Comparison of ENCODE assay signal across 1 cellular context in the genomic region with DNA sequence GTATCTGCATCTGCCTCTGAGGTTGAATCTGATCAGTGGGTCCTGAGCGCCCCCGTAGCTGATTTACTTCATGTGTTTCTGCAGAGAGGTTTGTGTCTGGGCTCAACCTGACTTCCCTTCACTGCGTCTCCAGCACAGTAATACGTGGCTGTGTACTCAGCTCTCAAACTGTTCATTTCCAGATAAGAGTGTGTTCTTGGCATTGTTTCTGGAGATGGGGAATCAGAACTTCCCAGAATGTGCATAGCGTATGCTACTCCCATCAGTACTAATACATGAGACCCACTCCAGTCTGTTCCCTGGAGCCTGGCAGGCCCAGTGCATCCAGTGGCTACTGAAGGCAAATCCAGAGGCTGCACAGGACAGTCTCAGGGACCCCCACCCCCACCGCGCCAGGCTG.
TF ChIP-seq lines count a peak whose summit lies in the region.

No MANE protein-coding gene starts in this region.

TF ChIP-seq in GM12878, 131 proteins besides CTCF, POLR2A, EP300 and RAD21 (continued from another document):
- no peak for TF ChIP-seq MYC (IDR thresholded peaks at IDR 0.05; ENCODE audit: insufficient read depth, insufficient read length, insufficient replicate concordance, low read length, severe bottlenecking)
- TF ChIP-seq, protein P1, sequence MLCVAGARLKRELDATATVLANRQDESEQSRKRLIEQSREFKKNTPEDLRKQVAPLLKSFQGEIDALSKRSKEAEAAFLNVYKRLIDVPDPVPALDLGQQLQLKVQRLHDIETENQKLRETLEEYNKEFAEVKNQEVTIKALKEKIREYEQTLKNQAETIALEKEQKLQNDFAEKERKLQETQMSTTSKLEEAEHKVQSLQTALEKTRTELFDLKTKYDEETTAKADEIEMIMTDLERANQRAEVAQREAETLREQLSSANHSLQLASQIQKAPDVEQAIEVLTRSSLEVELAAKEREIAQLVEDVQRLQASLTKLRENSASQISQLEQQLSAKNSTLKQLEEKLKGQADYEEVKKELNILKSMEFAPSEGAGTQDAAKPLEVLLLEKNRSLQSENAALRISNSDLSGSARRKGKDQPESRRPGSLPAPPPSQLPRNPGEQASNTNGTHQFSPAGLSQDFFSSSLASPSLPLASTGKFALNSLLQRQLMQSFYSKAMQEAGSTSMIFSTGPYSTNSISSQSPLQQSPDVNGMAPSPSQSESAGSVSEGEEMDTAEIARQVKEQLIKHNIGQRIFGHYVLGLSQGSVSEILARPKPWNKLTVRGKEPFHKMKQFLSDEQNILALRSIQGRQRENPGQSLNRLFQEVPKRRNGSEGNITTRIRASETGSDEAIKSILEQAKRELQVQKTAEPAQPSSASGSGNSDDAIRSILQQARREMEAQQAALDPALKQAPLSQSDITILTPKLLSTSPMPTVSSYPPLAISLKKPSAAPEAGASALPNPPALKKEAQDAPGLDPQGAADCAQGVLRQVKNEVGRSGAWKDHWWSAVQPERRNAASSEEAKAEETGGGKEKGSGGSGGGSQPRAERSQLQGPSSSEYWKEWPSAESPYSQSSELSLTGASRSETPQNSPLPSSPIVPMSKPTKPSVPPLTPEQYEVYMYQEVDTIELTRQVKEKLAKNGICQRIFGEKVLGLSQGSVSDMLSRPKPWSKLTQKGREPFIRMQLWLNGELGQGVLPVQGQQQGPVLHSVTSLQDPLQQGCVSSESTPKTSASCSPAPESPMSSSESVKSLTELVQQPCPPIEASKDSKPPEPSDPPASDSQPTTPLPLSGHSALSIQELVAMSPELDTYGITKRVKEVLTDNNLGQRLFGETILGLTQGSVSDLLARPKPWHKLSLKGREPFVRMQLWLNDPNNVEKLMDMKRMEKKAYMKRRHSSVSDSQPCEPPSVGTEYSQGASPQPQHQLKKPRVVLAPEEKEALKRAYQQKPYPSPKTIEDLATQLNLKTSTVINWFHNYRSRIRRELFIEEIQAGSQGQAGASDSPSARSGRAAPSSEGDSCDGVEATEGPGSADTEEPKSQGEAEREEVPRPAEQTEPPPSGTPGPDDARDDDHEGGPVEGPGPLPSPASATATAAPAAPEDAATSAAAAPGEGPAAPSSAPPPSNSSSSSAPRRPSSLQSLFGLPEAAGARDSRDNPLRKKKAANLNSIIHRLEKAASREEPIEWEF (IDR thresholded peaks at IDR 0.05; ENCODE audit: insufficient replicate concordance, low read depth, low read length) = no peak
- no peak for TF ChIP-seq FOXK2 (IDR thresholded peaks at IDR 0.05)
- no peak for TF ChIP-seq BMI1 (IDR thresholded peaks at IDR 0.05; ENCODE audit: borderline replicate concordance)
- TF ChIP-seq, protein P2, sequence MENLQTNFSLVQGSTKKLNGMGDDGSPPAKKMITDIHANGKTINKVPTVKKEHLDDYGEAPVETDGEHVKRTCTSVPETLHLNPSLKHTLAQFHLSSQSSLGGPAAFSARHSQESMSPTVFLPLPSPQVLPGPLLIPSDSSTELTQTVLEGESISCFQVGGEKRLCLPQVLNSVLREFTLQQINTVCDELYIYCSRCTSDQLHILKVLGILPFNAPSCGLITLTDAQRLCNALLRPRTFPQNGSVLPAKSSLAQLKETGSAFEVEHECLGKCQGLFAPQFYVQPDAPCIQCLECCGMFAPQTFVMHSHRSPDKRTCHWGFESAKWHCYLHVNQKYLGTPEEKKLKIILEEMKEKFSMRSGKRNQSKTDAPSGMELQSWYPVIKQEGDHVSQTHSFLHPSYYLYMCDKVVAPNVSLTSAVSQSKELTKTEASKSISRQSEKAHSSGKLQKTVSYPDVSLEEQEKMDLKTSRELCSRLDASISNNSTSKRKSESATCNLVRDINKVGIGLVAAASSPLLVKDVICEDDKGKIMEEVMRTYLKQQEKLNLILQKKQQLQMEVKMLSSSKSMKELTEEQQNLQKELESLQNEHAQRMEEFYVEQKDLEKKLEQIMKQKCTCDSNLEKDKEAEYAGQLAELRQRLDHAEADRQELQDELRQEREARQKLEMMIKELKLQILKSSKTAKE (IDR thresholded peaks at IDR 0.05; ENCODE audit: low read depth, poor library complexity, severe bottlenecking) = no peak
- TF ChIP-seq, protein P3, sequence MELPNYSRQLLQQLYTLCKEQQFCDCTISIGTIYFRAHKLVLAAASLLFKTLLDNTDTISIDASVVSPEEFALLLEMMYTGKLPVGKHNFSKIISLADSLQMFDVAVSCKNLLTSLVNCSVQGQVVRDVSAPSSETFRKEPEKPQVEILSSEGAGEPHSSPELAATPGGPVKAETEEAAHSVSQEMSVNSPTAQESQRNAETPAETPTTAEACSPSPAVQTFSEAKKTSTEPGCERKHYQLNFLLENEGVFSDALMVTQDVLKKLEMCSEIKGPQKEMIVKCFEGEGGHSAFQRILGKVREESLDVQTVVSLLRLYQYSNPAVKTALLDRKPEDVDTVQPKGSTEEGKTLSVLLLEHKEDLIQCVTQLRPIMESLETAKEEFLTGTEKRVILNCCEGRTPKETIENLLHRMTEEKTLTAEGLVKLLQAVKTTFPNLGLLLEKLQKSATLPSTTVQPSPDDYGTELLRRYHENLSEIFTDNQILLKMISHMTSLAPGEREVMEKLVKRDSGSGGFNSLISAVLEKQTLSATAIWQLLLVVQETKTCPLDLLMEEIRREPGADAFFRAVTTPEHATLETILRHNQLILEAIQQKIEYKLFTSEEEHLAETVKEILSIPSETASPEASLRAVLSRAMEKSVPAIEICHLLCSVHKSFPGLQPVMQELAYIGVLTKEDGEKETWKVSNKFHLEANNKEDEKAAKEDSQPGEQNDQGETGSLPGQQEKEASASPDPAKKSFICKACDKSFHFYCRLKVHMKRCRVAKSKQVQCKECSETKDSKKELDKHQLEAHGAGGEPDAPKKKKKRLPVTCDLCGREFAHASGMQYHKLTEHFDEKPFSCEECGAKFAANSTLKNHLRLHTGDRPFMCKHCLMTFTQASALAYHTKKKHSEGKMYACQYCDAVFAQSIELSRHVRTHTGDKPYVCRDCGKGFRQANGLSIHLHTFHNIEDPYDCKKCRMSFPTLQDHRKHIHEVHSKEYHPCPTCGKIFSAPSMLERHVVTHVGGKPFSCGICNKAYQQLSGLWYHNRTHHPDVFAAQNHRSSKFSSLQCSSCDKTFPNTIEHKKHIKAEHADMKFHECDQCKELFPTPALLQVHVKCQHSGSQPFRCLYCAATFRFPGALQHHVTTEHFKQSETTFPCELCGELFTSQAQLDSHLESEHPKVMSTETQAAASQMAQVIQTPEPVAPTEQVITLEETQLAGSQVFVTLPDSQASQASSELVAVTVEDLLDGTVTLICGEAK (IDR thresholded peaks at IDR 0.05; ENCODE audit: borderline replicate concordance) = no peak
- no peak for TF ChIP-seq PAX8 (IDR thresholded peaks at IDR 0.05)
- no peak for TF ChIP-seq NR2C2 (IDR thresholded peaks at IDR 0.05; ENCODE audit: borderline replicate concordance, control insufficient read depth, insufficient read length, low read depth)
- TF ChIP-seq IRF4 (IDR thresholded peaks at IDR 0.05; ENCODE audit: low read depth, low read length) = no peak
- TF ChIP-seq GABPA (IDR thresholded peaks at IDR 0.05; ENCODE audit: low read depth) = no peak
- no peak for TF ChIP-seq TCF7 (IDR thresholded peaks at IDR 0.05; ENCODE audit: borderline replicate concordance)
- TF ChIP-seq, protein P4, sequence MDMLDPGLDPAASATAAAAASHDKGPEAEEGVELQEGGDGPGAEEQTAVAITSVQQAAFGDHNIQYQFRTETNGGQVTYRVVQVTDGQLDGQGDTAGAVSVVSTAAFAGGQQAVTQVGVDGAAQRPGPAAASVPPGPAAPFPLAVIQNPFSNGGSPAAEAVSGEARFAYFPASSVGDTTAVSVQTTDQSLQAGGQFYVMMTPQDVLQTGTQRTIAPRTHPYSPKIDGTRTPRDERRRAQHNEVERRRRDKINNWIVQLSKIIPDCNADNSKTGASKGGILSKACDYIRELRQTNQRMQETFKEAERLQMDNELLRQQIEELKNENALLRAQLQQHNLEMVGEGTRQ (IDR thresholded peaks at IDR 0.05; ENCODE audit: borderline replicate concordance, low read depth, low read length) = no peak
- no peak for TF ChIP-seq ESRRA (IDR thresholded peaks at IDR 0.05; ENCODE audit: low read length)
- TF ChIP-seq, protein P5, sequence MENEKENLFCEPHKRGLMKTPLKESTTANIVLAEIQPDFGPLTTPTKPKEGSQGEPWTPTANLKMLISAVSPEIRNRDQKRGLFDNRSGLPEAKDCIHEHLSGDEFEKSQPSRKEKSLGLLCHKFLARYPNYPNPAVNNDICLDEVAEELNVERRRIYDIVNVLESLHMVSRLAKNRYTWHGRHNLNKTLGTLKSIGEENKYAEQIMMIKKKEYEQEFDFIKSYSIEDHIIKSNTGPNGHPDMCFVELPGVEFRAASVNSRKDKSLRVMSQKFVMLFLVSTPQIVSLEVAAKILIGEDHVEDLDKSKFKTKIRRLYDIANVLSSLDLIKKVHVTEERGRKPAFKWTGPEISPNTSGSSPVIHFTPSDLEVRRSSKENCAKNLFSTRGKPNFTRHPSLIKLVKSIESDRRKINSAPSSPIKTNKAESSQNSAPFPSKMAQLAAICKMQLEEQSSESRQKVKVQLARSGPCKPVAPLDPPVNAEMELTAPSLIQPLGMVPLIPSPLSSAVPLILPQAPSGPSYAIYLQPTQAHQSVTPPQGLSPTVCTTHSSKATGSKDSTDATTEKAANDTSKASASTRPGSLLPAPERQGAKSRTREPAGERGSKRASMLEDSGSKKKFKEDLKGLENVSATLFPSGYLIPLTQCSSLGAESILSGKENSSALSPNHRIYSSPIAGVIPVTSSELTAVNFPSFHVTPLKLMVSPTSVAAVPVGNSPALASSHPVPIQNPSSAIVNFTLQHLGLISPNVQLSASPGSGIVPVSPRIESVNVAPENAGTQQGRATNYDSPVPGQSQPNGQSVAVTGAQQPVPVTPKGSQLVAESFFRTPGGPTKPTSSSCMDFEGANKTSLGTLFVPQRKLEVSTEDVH (IDR thresholded peaks at IDR 0.05; ENCODE audit: low read depth, partially characterized antibody) = no peak
